11 cellular contexts compared by ENCODE assay signal in genomic region chr22:45072322-45072903, GRCh38.
DNase-seq lines count a peak whose midpoint lies in the region; ATAC-seq and TF ChIP-seq lines count a peak whose summit lies in the region.
"Had no signal": no experiment of that assay in that cellular context is flagged by ENCODE, and none has a peak within 500 bp of the region (broad histone marks: within the 10 kb centered on the region; RNA-seq: fewer than 3 reads in every experiment).

No MANE protein-coding gene starts in this region.

- H3K36me3 ChIP-seq in BJ (ENCODE audit: control insufficient read depth, insufficient read depth, low read length): no peaks in the 10 kb centered on the region
- H3K36me3 ChIP-seq: sigmoid colon, tibial artery had no signal

- peaks cover 9% of the 10 kb centered on the region for H3K4me1 Mint-ChIP-seq in stimulated activated effector memory CD8-positive, alpha-beta T cell treated with anti-CD3 and anti-CD28 coated beads, Interleukin-12 subunit alpha, Interleukin-12 subunit beta, amount 100 ng/mL, for 72 hours

- TF ChIP-seq CTCF in BJ (IDR thresholded peaks at IDR 0.05; ENCODE audit: insufficient read depth, low read depth, low read length) (no peak), HFF-Myc (IDR thresholded peaks at IDR 0.05; ENCODE audit: low read depth, low read length, missing control alignments) (no peak)

- peak; percentile 20 for DNase-seq in BJ (ENCODE audit: low read depth)
- DNase-seq in HFF-Myc (ENCODE audit: extremely low read depth, low read depth): peak; percentile 67
- DNase-seq in amniotic stem cell (lab: John Stamatoyannopoulos, UW): peak; percentile 32
- peak; percentile 62 for DNase-seq in iris pigment epithelial cell (ENCODE audit: low read depth)
- DNase-seq in stimulated activated effector memory CD8-positive, alpha-beta T cell treated with anti-CD3 and anti-CD28 coated beads, Interleukin-12 subunit alpha, Interleukin-12 subunit beta, amount 100 ng/mL, for 72 hours (ENCODE audit: low spot score in 2 of 2): no peak
- no peak for DNase-seq in NCI-H1048 (lab: John Stamatoyannopoulos, UW)
- DNase-seq: activated gamma-delta T cell treated with Interleukin-2 at 50 U/mL for 16 hours, sigmoid colon, tibial artery had no signal

- no peak overlapping the region for H3K4me3 ChIP-seq in BJ (ENCODE audit: low read depth, low read length)
- peak overlapping the region; percentile 26 for H3K4me3 ChIP-seq in HFF-Myc (replicated peaks; ENCODE audit: low read depth, low read length)
- H3K4me3 ChIP-seq: sigmoid colon, tibial artery had no signal

- CTCF ChIA-PET in BJ (lab: Yijun Ruan, JAX): interaction anchor here (1.4 kb wide), 1 partner anchor 11 kb away, joined by 3 read pairs; no protein-coding TSS in a partner anchor

- no peaks in the 10 kb centered on the region for H3K36me3 Mint-ChIP-seq in stimulated activated effector memory CD8-positive, alpha-beta T cell treated with anti-CD3 and anti-CD28 coated beads, Interleukin-12 subunit alpha, Interleukin-12 subunit beta, amount 100 ng/mL, for 72 hours

- no peaks in the 10 kb centered on the region for H3K9me3 Mint-ChIP-seq in stimulated activated effector memory CD8-positive, alpha-beta T cell treated with anti-CD3 and anti-CD28 coated beads, Interleukin-12 subunit alpha, Interleukin-12 subunit beta, amount 100 ng/mL, for 72 hours

- POLR2A ChIA-PET in BJ (lab: Charles Lee): no interaction called here

- H3K27ac Mint-ChIP-seq in stimulated activated effector memory CD8-positive, alpha-beta T cell treated with anti-CD3 and anti-CD28 coated beads, Interleukin-12 subunit alpha, Interleukin-12 subunit beta, amount 100 ng/mL, for 72 hours: no peak overlapping the region

- ATAC-seq in stimulated activated effector memory CD8-positive, alpha-beta T cell treated with anti-CD3 and anti-CD28 coated beads, Interleukin-12 subunit alpha, Interleukin-12 subunit beta, amount 100 ng/mL, for 72 hours: no peak
- no peak for ATAC-seq in GM18867 (IDR thresholded peaks at IDR 0.05; ENCODE audit: unreplicated experiment)
- ATAC-seq in GM21723 (IDR thresholded peaks at IDR 0.05; ENCODE audit: unreplicated experiment): no peak

- H3K27me3 ChIP-seq in BJ (ENCODE audit: control insufficient read depth, insufficient read depth, low read length): peaks cover 10% of the 10 kb centered on the region

- H3K4me3 Mint-ChIP-seq in stimulated activated effector memory CD8-positive, alpha-beta T cell treated with anti-CD3 and anti-CD28 coated beads, Interleukin-12 subunit alpha, Interleukin-12 subunit beta, amount 100 ng/mL, for 72 hours: no peak overlapping the region

Comparison
In these comparisons a context has a peak if more than half of its experiments do, and no peak if none do; other contexts are left out.
1. DNase-seq: peak in BJ (single experiment), HFF-Myc (single experiment), amniotic stem cell (single experiment) and iris pigment epithelial cell (single experiment); none in stimulated activated effector memory CD8-positive, alpha-beta T cell treated with anti-CD3 and anti-CD28 coated beads, Interleukin-12 subunit alpha, Interleukin-12 subunit beta, amount 100 ng/mL, for 72 hours (0 of 2) and NCI-H1048 (single experiment).